Comparison of ENCODE assay signal across 15 cellular contexts in the genomic region with DNA sequence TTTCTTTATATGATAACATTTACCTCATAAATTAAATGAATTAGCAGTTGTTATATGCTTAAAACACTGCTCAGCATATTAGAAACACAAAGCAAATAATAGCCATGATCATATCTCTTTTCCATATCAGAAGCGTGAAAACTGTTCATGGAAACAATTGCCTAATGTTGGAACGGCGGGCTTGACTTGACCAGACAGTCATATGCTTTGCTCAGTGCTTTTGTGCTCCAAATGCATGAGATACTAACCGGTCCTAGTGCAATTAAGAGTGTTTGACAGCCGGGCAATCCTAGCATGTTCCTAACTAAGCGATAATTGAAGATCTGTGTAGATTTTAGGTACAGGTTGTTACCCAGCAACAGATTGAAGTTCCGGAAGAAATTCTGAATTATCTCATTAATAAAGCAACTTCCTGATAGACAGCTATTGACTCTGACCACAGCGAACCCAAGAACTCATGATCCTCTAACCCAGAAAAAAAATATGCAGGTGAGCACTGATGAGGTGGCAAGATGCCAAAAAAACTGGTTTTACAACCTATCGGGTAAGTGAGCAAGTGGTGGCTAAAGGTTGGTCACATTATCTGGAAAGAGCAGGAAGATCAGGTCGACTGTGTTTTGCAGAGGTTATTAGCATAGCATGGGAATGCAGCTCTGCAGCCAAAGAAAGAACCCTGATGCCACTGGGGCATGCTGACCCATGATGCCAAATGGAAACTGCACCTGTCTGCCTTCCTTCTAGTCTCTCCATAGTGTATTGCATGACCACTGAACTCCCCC. TPM values are rescaled to one million over a fixed set of nuclear protein-coding genes. Genes with fewer than 3 reads are reported as not detected.
DNase-seq lines count a peak whose midpoint lies in the region; ATAC-seq lines count a peak whose summit lies in the region.
"Had no signal": no experiment of that assay in that cellular context is flagged by ENCODE, and none has a peak within 500 bp of the region (broad histone marks: within the 10 kb centered on the region; RNA-seq: fewer than 3 reads in every experiment).

No MANE protein-coding gene starts in this region.

- ATAC-seq in left colon (peak; percentile 94), HG03520 (IDR thresholded peaks at IDR 0.05; ENCODE audit: unreplicated experiment) (no peak), GM21367 (IDR thresholded peaks at IDR 0.05; ENCODE audit: unreplicated experiment) (no peak), GM19397 (IDR thresholded peaks at IDR 0.05; ENCODE audit: unreplicated experiment) (no peak)

- intact Hi-C loops in left colon (cut with DNase I, micrococcal nuclease) = no loop called here

- DNase-seq in SIG-M5 treated with dmso at 0.1 percent for 504 hours (lab: John Stamatoyannopoulos, UW; ENCODE audit: unreplicated experiment) (peak; percentile 68), SIG-M5 (lab: John Stamatoyannopoulos, UW) (no peak), RPMI8226 (peak; percentile 59), left colon (peak; percentile 30 to 53), epidermal melanocyte (ENCODE audit: insufficient read length, low spot score) (no peak)
- DNase-seq: activated CD4-positive, alpha-beta T cell treated with anti-CD3 and anti-CD28 coated beads for 48 hours; activated effector memory CD4-positive, alpha-beta T cell treated with Interleukin-2 at 50 U/mL for 16 hours; head of caudate nucleus; NCI-H1436 treated with DMSO at 0.1 percent for 48 hours; stimulated activated CD4-positive, alpha-beta T cell treated with anti-CD3 and anti-CD28 coated beads, Interleukin-12 subunit alpha, Interleukin-12 subunit beta, amount 100 ng/mL, for 4 hours; T-helper 1 cell; testis had no signal

RNA-seq across cellular contexts. Expression of gene BHLHE41, which starts 23.7 kb away (rescaled TPM):
- 10 to 100 TPM; 35.4 to 48.4 TPM for total RNA-seq in left colon

Comparison
In these comparisons a context has a peak if more than half of its experiments do, and no peak if none do; other contexts are left out.
1. DNase-seq: peak in SIG-M5 treated with dmso at 0.1 percent for 504 hours (single experiment), RPMI8226 (single experiment) and left colon (2 of 2); none in SIG-M5 (single experiment) and epidermal melanocyte (single experiment).